Comparison of ENCODE assay signal across 8 cellular contexts in genomic region chr11:61332823-61333637, GRCh38. TPM values are rescaled to one million over a fixed set of nuclear protein-coding genes. Genes with fewer than 3 reads are reported as not detected.
DNase-seq lines count a peak whose midpoint lies in the region; ATAC-seq and TF ChIP-seq lines count a peak whose summit lies in the region.

TSS of gene DDB1 (minus strand) at chr11:61333105. CDS start at chr11:61332968, 137 bp downstream.
TSS of gene TKFC (plus strand) at chr11:61333228. CDS start at chr11:61334729, 1,501 bp downstream.

- DNase-seq in NCI-H1930 (lab: John Stamatoyannopoulos, UW) (peak; percentile 93), anterior cingulate cortex (lab: John Stamatoyannopoulos, UW) (peak; percentile 54 to 96 (median 91)), right atrium auricular region (ENCODE audit: low spot score) (peak; percentile 93), psoas muscle (peak; percentile 96 to 98)

- H3K4me3 ChIP-seq in right atrium auricular region = peak within 1 kb of the TSS; percentile 87 to 99
- H3K4me3 ChIP-seq in psoas muscle = peak within 1 kb of the TSS; percentile 95
- peak within 1 kb of the TSS; percentile 91 for H3K4me3 ChIP-seq in urinary bladder (ENCODE audit: low read depth, low read length)

- H3K9me3 ChIP-seq in right atrium auricular region = no peaks in the 10 kb centered on the region
- H3K9me3 ChIP-seq in psoas muscle = no peaks in the 10 kb centered on the region

- H3K27ac ChIP-seq in right atrium auricular region (peak within 1 kb of the TSS; percentile 84 to 93), psoas muscle (peak within 1 kb of the TSS; percentile 97), urinary bladder (ENCODE audit: low read depth) (peak within 1 kb of the TSS; percentile 76)

- peak; percentile 86 for ATAC-seq in GM18502 (IDR thresholded peaks at IDR 0.05; ENCODE audit: poor library complexity, unreplicated experiment)
- peak; percentile 89 for ATAC-seq in HG02970 (IDR thresholded peaks at IDR 0.05; ENCODE audit: low FRiP score, unreplicated experiment)
- peak; percentile 94 to 96 (median 94) for ATAC-seq in psoas muscle

- intact Hi-C loops in T-helper 2 cell treated with Interferon-gamma antibody and Interleukin-4, amounts not matched to agents 100 ng/mL and 5 ng/mL, for 36 hours (cut with micrococcal nuclease) = loop anchor here (1.0 to 2.0 kb wide), 4 partner anchors 96 to 426 kb away; partner anchors contain the start of genes CPSF7, PRPF19, TMEM109 and VPS37C
- intact Hi-C loops in psoas muscle (cut with DNase I) = no loop called here

- peaks cover 0 to 28% of the 10 kb centered on the region in 2 donors for H3K4me1 ChIP-seq in right atrium auricular region
- H3K4me1 ChIP-seq in psoas muscle = peaks cover 21% of the 10 kb centered on the region
- H3K4me1 ChIP-seq in urinary bladder (ENCODE audit: insufficient read depth) = peaks cover 8% of the 10 kb centered on the region

- 0 to 1% (median 0%) methylated on average over 65 to 83 of the region's 83 CpGs for WGBS in psoas muscle, 3 donors
- WGBS in urinary bladder = under 1% methylated on average over 83 of the region's 83 CpGs

- H3K36me3 ChIP-seq in right atrium auricular region (peaks cover 16% of the 10 kb centered on the region), psoas muscle (ENCODE audit: insufficient read depth in 1 of 2, low read depth in 1 of 2) (peaks cover 2 to 24% of the 10 kb centered on the region in 2 donors), urinary bladder (ENCODE audit: insufficient read depth) (no peaks in the 10 kb centered on the region)

- TF ChIP-seq CTCF in right atrium auricular region (IDR thresholded peaks at IDR 0.05) = peak in 1 of 2 donors; percentile 30
- no peak for TF ChIP-seq CTCF in psoas muscle (IDR thresholded peaks at IDR 0.05)

- H3K27me3 ChIP-seq in right atrium auricular region (no peaks in the 10 kb centered on the region), psoas muscle (ENCODE audit: insufficient read depth in 3 of 3, low read length in 2 of 3) (no peaks in the 10 kb centered on the region)

RNA-seq across cellular contexts. Expression of gene DDB1, which starts in this region (rescaled TPM):
- 231 and 237 TPM in 2 replicates for total RNA-seq in T-helper 2 cell treated with Interferon-gamma antibody and Interleukin-4, amounts not matched to agents 100 ng/mL and 5 ng/mL, for 36 hours
- total RNA-seq in right atrium auricular region = 100 to 1,000 TPM; 118 to 133 TPM
- 100 to 1,000 TPM; 156 to 187 (median 175) TPM for total RNA-seq in psoas muscle
- 100 to 1,000 TPM; 111 to 161 (median 131) TPM for polyA plus RNA-seq in psoas muscle
- 136 TPM for total RNA-seq in urinary bladder
- polyA plus RNA-seq in urinary bladder = 109 TPM

RNA-seq across cellular contexts. Expression of gene TKFC, which starts in this region (rescaled TPM):
- total RNA-seq in T-helper 2 cell treated with Interferon-gamma antibody and Interleukin-4, amounts not matched to agents 100 ng/mL and 5 ng/mL, for 36 hours = 42.6 and 44.4 TPM in 2 replicates
- 10 to 100 TPM in 1 of 2 donors, 1 to 10 TPM in 1; 9.7 to 11.3 TPM for total RNA-seq in right atrium auricular region
- total RNA-seq in psoas muscle = 10 to 100 TPM; 10.9 to 30.4 (median 16.5) TPM
- 10 to 100 TPM in 1 of 3 donors, 1 to 10 TPM in 2; 7.2 to 17.6 (median 7.5) TPM for polyA plus RNA-seq in psoas muscle
- 8.3 TPM for total RNA-seq in urinary bladder
- polyA plus RNA-seq in urinary bladder = 27.6 TPM

Comparison
In these comparisons a context has a peak if more than half of its experiments do, and no peak if none do; other contexts are left out.
1. Peak in every context shown above with its lines: DNase-seq, ATAC-seq, H3K4me3 ChIP-seq and H3K27ac ChIP-seq.